Comparison of ENCODE assay signal across 15 cellular contexts in the genomic region with DNA sequence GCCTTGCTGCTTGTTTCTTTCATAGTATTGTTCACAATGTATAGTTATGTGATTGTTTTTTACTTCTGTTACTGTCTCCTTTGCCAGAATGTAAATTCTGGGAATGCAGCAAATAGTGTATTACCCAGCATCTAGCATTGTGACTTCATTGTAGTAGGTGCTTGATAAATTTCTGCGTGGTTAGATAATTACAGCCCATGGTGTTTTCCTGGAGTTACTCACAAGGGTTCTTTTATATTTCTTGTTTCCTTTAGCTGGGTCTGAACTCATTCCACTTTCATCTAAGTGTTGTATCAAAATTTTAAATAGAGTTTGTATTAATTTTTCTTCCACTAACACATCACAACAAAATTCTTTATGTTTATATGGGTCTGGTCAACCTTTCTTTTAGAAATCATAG.
DNase-seq lines count a peak whose midpoint lies in the region; ATAC-seq and TF ChIP-seq lines count a peak whose summit lies in the region.
"Had no signal": no experiment of that assay in that cellular context is flagged by ENCODE, and none has a peak within 500 bp of the region (broad histone marks: within the 10 kb centered on the region; RNA-seq: fewer than 3 reads in every experiment).

No MANE protein-coding gene starts in this region.

- H3K36me3 ChIP-seq in PC-9 (ENCODE audit: low read depth) (peaks cover 44% of the 10 kb centered on the region), mammary epithelial cell (ENCODE audit: insufficient read depth, low read length) (peaks cover 52% of the 10 kb centered on the region)

- no peak for TF ChIP-seq CTCF in PC-9 (conservative IDR thresholded peaks at IDR 0.05)
- TF ChIP-seq CTCF in mammary epithelial cell (conservative IDR thresholded peaks at IDR 0.05 in 1 of 2, IDR thresholded peaks at IDR 0.05 in 1 of 2; ENCODE audit: extremely low read depth in 1 of 2, insufficient read depth in 1 of 2, low read depth in 1 of 2, low read length in 2 of 2): no peak
- no peak for TF ChIP-seq CTCF in progenitor cell of endocrine pancreas (IDR thresholded peaks at IDR 0.05; ENCODE audit: unreplicated experiment)

- intact Hi-C loops in PC-9 (cut with micrococcal nuclease; ENCODE audit: unreplicated experiment) (loop anchor here (10.0 kb wide), 1 partner anchor 815 kb away; no protein-coding TSS in a partner anchor), mammary epithelial cell (cut with micrococcal nuclease) (loop anchor here (5.0 kb wide), 1 partner anchor 38 kb away; no protein-coding TSS in a partner anchor)

- POLR2A ChIA-PET in PC-9 (lab: Charles Lee; ENCODE audit: unreplicated experiment): interaction anchor here (0.6 kb wide), 1 partner anchor 129 kb away, joined by 3 read pairs; no protein-coding TSS in a partner anchor

- peak; percentile 18 for ATAC-seq in GM18868 (IDR thresholded peaks at IDR 0.05; ENCODE audit: unreplicated experiment)
- ATAC-seq in HG02798 (IDR thresholded peaks at IDR 0.05; ENCODE audit: poor library complexity, unreplicated experiment): no peak
- ATAC-seq: activated CD8-positive, alpha-beta memory T cell treated with anti-CD3 and anti-CD28 coated beads, Interleukin-2, amount 10 ng/mL, durations not matched to agents 7 days and 5 days; esophagus mucosa had no signal

- no peaks in the 10 kb centered on the region for H3K27me3 Mint-ChIP-seq in progenitor cell of endocrine pancreas
- H3K27me3 Mint-ChIP-seq: activated CD8-positive, alpha-beta memory T cell treated with anti-CD3 and anti-CD28 coated beads, Interleukin-2, amount 10 ng/mL, durations not matched to agents 7 days and 5 days had no signal

- H3K9me3 ChIP-seq in PC-9 (ENCODE audit: insufficient read depth, low read depth) (no peaks in the 10 kb centered on the region), mammary epithelial cell (replicated peaks; ENCODE audit: insufficient read depth, low read length) (no peaks in the 10 kb centered on the region)
- H3K9me3 ChIP-seq: psoas muscle had no signal

- H3K9ac ChIP-seq in mammary epithelial cell (ENCODE audit: insufficient read depth, low read length): no peak overlapping the region

- dilution Hi-C loops in mammary epithelial cell (cut with HindIII; ENCODE audit: low sequenced_read_pairs): loop anchor here (25.0 kb wide), 1 partner anchor 318 kb away; no protein-coding TSS in a partner anchor

- in situ Hi-C loops in mammary epithelial cell (cut with MboI; ENCODE audit: low sequenced_read_pairs in 2 of 2): loop anchor here (10.0 to 25.0 kb wide), 2 partner anchors 415 to 418 kb away; no protein-coding TSS in a partner anchor

- peaks cover 24% of the 10 kb centered on the region for H3K36me3 Mint-ChIP-seq in progenitor cell of endocrine pancreas (ENCODE audit: insufficient read depth)

- 56% methylated on average over 1 of the region's 1 CpG for WGBS in mammary epithelial cell (ENCODE audit: low coverage, missing lambda C conversion rate)

- H3K4me1 ChIP-seq in PC-9 (replicated peaks; ENCODE audit: insufficient read depth): peaks cover 67% of the 10 kb centered on the region
- peaks cover 57% of the 10 kb centered on the region for H3K4me1 ChIP-seq in mammary epithelial cell (ENCODE audit: insufficient read depth, low read length)

- H3F3A ChIP-seq in PC-9 (ENCODE audit: insufficient read depth, low read depth): peaks cover 61% of the 10 kb centered on the region

- no peak overlapping the region for H3K4me3 Mint-ChIP-seq in progenitor cell of endocrine pancreas (ENCODE audit: low read depth)
- H3K4me3 Mint-ChIP-seq: activated CD8-positive, alpha-beta memory T cell treated with anti-CD3 and anti-CD28 coated beads, Interleukin-2, amount 10 ng/mL, durations not matched to agents 7 days and 5 days had no signal

- H3K4me1 Mint-ChIP-seq in progenitor cell of endocrine pancreas (ENCODE audit: low read depth): peaks cover 21% of the 10 kb centered on the region

- CTCF ChIA-PET in PC-9 (lab: Charles Lee): interaction anchor here (1.4 kb wide), 1 partner anchor 130 kb away, joined by 4 read pairs; no protein-coding TSS in a partner anchor
- CTCF ChIA-PET in mammary epithelial cell (lab: Charles Lee; ENCODE audit: low non-redundant PET): no interaction called here

- H4K20me1 ChIP-seq in PC-9 (ENCODE audit: insufficient read depth): peaks cover 6% of the 10 kb centered on the region; the same call in 1 of the 2 replicates
- no peaks in the 10 kb centered on the region for H4K20me1 ChIP-seq in mammary epithelial cell (ENCODE audit: insufficient read depth, low read length)

- DNase-seq in PC-9: no peak
- DNase-seq in mammary epithelial cell: no peak
- DNase-seq in progenitor cell of endocrine pancreas (ENCODE audit: low spot score, unreplicated experiment): no peak
- DNase-seq in LoVo (ENCODE audit: low spot score): no peak
- DNase-seq in SKM-1 treated with dmso at 0.1 percent for 144 hours (lab: John Stamatoyannopoulos, UW; ENCODE audit: unreplicated experiment): no peak
- DNase-seq: activated CD8-positive, alpha-beta memory T cell treated with anti-CD3 and anti-CD28 coated beads, Interleukin-2, amount 10 ng/mL, durations not matched to agents 7 days and 5 days; DMS 273 treated with DMSO at 0.1 percent for 48 hours; KG1; mesendoderm; NCI-H2029 treated with DMSO at 0.1 percent for 48 hours; psoas muscle; stimulated activated CD4-positive, alpha-beta T cell treated with anti-CD3 and anti-CD28 coated beads, Interleukin-4, amount 100 ng/mL, for 1 hour had no signal

- peaks cover 68% of the 10 kb centered on the region for H3K79me2 ChIP-seq in PC-9 (ENCODE audit: low read depth)
- H3K79me2 ChIP-seq in mammary epithelial cell (ENCODE audit: insufficient read depth, low read length): peaks cover 76% of the 10 kb centered on the region

- H3K27ac Mint-ChIP-seq in progenitor cell of endocrine pancreas: peak overlapping the region; percentile 59

- peak overlapping the region; percentile 41 for H3K27ac ChIP-seq in PC-9
- H3K27ac ChIP-seq in mammary epithelial cell (ENCODE audit: insufficient read depth, low read depth, low read length): peak overlapping the region; percentile 58
- H3K27ac ChIP-seq: psoas muscle had no signal

- no peaks in the 10 kb centered on the region for H3K9me3 Mint-ChIP-seq in progenitor cell of endocrine pancreas (ENCODE audit: low read depth)

- H3K27me3 ChIP-seq in PC-9 (ENCODE audit: insufficient read depth, low read depth) (no peaks in the 10 kb centered on the region), mammary epithelial cell (ENCODE audit: insufficient read depth, low read length) (no peaks in the 10 kb centered on the region)

- H3K4me3 ChIP-seq in PC-9 (no peak overlapping the region), mammary epithelial cell (replicated peaks in 1 of 3; ENCODE audit: insufficient read depth in 1 of 3, low read depth in 2 of 3, low read length in 3 of 3) (no peak overlapping the region)
- H3K4me3 ChIP-seq: psoas muscle had no signal

- H3K9me2 ChIP-seq in PC-9 (ENCODE audit: insufficient read depth): no peaks in the 10 kb centered on the region

- H2AFZ ChIP-seq in PC-9 (no peak overlapping the region), mammary epithelial cell (ENCODE audit: low read depth, low read length) (no peak overlapping the region)

- BruUV-seq in PC-9 (replicated peaks; lab: Mats Ljungman, UMichigan): no TSS peak
- BruUV-seq in mammary epithelial cell (replicated peaks; lab: Mats Ljungman, UMichigan): no TSS peak

- H3K4me2 ChIP-seq in PC-9 (no peak overlapping the region), mammary epithelial cell (ENCODE audit: insufficient read depth, low read depth, low read length) (no peak overlapping the region)
